ENCODE assay signal across 16 cellular contexts in genomic region chr1:206761369-206761768, GRCh38. TPM values are rescaled to one million over a fixed set of nuclear protein-coding genes. Genes with fewer than 3 reads are reported as not detected.
A peak's percentile ranks its signal among the peaks of the same experiment; 100 is the strongest.
DNase-seq lines count a peak whose midpoint lies in the region; ATAC-seq and TF ChIP-seq lines count a peak whose summit lies in the region.
"Had no signal": no experiment of that assay in that cellular context is flagged by ENCODE, and none has a peak within 500 bp of the region (broad histone marks: within the 10 kb centered on the region; RNA-seq: fewer than 3 reads in every experiment).

No MANE protein-coding gene starts in this region.

- H3K4me3 Mint-ChIP-seq in Caco-2 (ENCODE audit: unreplicated experiment) = no peak overlapping the region
- H3K4me3 Mint-ChIP-seq: activated CD4-positive, alpha-beta memory T cell treated with anti-CD3 and anti-CD28 coated beads for 36 hours had no signal

- peaks cover 13% of the 10 kb centered on the region for H3K4me1 ChIP-seq in Caco-2
- H3K4me1 ChIP-seq: body of pancreas had no signal

- peak; percentile 36 for TF ChIP-seq CTCF in AG04449 (IDR thresholded peaks at IDR 0.05; ENCODE audit: insufficient read depth, low read length, missing control alignments)
- TF ChIP-seq CTCF in Caco-2 (IDR thresholded peaks at IDR 0.05; ENCODE audit: insufficient read depth in 1 of 2, low read depth in 1 of 2, low read length in 1 of 2, severe bottlenecking in 1 of 2, unreplicated experiment in 1 of 2) = peak; percentile 30 to 33
- peak; percentile 36 for TF ChIP-seq CTCF in WERI-Rb-1 (IDR thresholded peaks at IDR 0.05; ENCODE audit: low read depth, low read length)

- no peaks in the 10 kb centered on the region for H3K27me3 Mint-ChIP-seq in Caco-2 (ENCODE audit: insufficient read depth, unreplicated experiment)

- BruUV-seq in Caco-2 (replicated peaks; lab: Mats Ljungman, UMichigan) = no TSS peak

- CTCF ChIA-PET in AG04449 (lab: Yijun Ruan, JAX) = interaction anchor here (0.6 to 5.6 kb wide), 15 partner anchors 8 to 151 kb away, joined by 3 to 28 read pairs (median 4); partner anchors contain the start of genes IL10, IL19 and IL20
- CTCF ChIA-PET in Caco-2 (lab: Charles Lee) = interaction anchor here (0.6 to 1.7 kb wide), 4 partner anchors 15 to 151 kb away, joined by 3 to 8 read pairs (median 3); no protein-coding TSS in a partner anchor

- no peak for DNase-seq in AG04449 (ENCODE audit: low read depth, low spot score)
- DNase-seq in Caco-2 = peak in 1 of 2 experiments; percentile 17
- no peak for DNase-seq in WERI-Rb-1
- DNase-seq in hepatic stellate cell (ENCODE audit: low spot score) = peak; percentile 50
- no peak for DNase-seq in substantia nigra (lab: John Stamatoyannopoulos, UW)
- DNase-seq in NCI-H345 treated with DMSO at 0.1 percent for 48 hours (lab: John Stamatoyannopoulos, UW; ENCODE audit: unreplicated experiment) = no peak
- DNase-seq: activated CD4-positive, alpha-beta memory T cell treated with anti-CD3 and anti-CD28 coated beads for 36 hours; body of pancreas; C1 segment of cervical spinal cord; effector memory CD4-positive, alpha-beta T cell; kidney glomerular epithelial cell; MM.1S; NCI-H2029 treated with DMSO at 0.1 percent for 48 hours had no signal

- intact Hi-C loops in Caco-2 (cut with micrococcal nuclease; ENCODE audit: unreplicated experiment) = no loop called here

- no peaks in the 10 kb centered on the region for H3K36me3 Mint-ChIP-seq in Caco-2 (ENCODE audit: insufficient read depth, unreplicated experiment)
- H3K36me3 Mint-ChIP-seq: activated CD4-positive, alpha-beta memory T cell treated with anti-CD3 and anti-CD28 coated beads for 36 hours had no signal

- H3K4me3 ChIP-seq in AG04449 (ENCODE audit: low read depth, low read length) (no peak overlapping the region), Caco-2 (ENCODE audit: low read depth, low read length) (no peak overlapping the region), WERI-Rb-1 (ENCODE audit: low read depth, low read length) (no peak overlapping the region)
- H3K4me3 ChIP-seq: body of pancreas had no signal

- POLR2A ChIA-PET in AG04449 (lab: Yijun Ruan, JAX) = no interaction called here
- POLR2A ChIA-PET in Caco-2 (lab: Charles Lee) = no interaction called here

- H3K27ac ChIP-seq in WERI-Rb-1 (no peak overlapping the region), substantia nigra (ENCODE audit: low read depth, low read length, poor library complexity, severe bottlenecking) (no peak overlapping the region)
- H3K27ac ChIP-seq: body of pancreas had no signal

- no peak for ATAC-seq in HG03280 (IDR thresholded peaks at IDR 0.05; ENCODE audit: unreplicated experiment)
- no peak for ATAC-seq in GM21390 (IDR thresholded peaks at IDR 0.05; ENCODE audit: unreplicated experiment)
- ATAC-seq: body of pancreas had no signal

- H3K9me3 ChIP-seq in Caco-2 = no peaks in the 10 kb centered on the region
- peaks cover 20% of the 10 kb centered on the region for H3K9me3 ChIP-seq in WERI-Rb-1 (ENCODE audit: severe bottlenecking)
- H3K9me3 ChIP-seq: body of pancreas had no signal

- peaks cover 8% of the 10 kb centered on the region for H3K4me1 Mint-ChIP-seq in Caco-2 (ENCODE audit: low read depth, unreplicated experiment)

- peaks cover 9% of the 10 kb centered on the region for H3K9me3 Mint-ChIP-seq in Caco-2 (ENCODE audit: unreplicated experiment)
- H3K9me3 Mint-ChIP-seq: activated CD4-positive, alpha-beta memory T cell treated with anti-CD3 and anti-CD28 coated beads for 36 hours had no signal

- H3K36me3 ChIP-seq in Caco-2 (ENCODE audit: control insufficient read depth, insufficient read depth, low read length) = no peaks in the 10 kb centered on the region
- no peaks in the 10 kb centered on the region for H3K36me3 ChIP-seq in WERI-Rb-1

- no peak overlapping the region for H3K27ac Mint-ChIP-seq in Caco-2 (ENCODE audit: unreplicated experiment)
- H3K27ac Mint-ChIP-seq: activated CD4-positive, alpha-beta memory T cell treated with anti-CD3 and anti-CD28 coated beads for 36 hours had no signal

- H3K27me3 ChIP-seq in Caco-2 (replicated peaks; ENCODE audit: control insufficient read depth, insufficient read depth, low read length) (no peaks in the 10 kb centered on the region), WERI-Rb-1 (ENCODE audit: insufficient read depth, low read depth, severe bottlenecking) (peaks cover 90% of the 10 kb centered on the region)
- H3K27me3 ChIP-seq: body of pancreas had no signal

RNA-seq across cellular contexts. Expression of gene IL19, which starts 9.2 kb away (rescaled TPM):
- total RNA-seq in Caco-2 (2022) = not detected in 2 replicates
- total RNA-seq: body of pancreas, mucosa of gallbladder had no signal

RNA-seq across cellular contexts. Expression of gene IL10, which starts 10.9 kb away (rescaled TPM):
- not detected in 2 replicates for total RNA-seq in Caco-2 (2022)
